8 cellular contexts compared by ENCODE assay signal in the genomic region with DNA sequence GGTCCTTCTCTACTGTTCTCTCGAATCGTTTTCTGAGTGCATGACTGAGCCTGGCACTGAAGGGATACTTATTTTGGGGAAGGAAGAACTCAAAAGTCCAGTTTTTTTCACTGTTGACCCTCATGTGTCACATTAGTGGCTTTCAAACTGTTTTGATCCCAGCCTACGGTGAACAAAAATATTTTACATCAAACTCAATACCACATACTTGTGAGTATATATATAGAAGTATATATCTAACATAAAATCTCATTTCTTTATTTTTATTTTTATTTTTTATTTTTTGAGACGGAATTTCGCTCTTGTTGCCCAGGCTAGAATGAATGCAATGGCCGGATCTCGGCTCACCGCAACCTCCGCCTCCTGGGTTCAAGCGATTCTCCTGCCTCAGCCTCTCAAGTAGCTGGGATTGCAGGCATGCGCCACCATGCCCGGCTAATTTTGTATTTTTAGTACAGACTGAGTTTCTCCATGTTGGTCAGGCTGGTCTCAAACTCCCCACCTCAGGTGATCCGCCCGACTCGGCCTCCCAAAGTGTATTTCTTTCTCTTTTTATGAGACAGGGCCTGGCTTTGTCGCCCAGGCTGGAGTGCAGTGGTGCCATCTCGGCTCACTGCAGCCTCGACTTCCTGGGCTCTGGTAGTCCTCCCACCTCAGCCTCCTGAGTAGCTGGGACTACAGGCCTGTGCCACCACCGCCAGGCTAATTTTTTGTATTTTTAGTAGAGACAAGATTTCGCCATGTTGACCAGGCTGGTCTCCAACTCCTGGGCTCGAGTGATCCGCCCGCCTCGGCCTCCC. TPM values are rescaled to one million over a fixed set of nuclear protein-coding genes. Genes with fewer than 3 reads are reported as not detected.
DNase-seq lines count a peak whose midpoint lies in the region; ATAC-seq and TF ChIP-seq lines count a peak whose summit lies in the region.
"Not testable (repeated sequence)": the region's sequence is repeated elsewhere in the genome, so short reads cannot be mapped to it uniquely, and the experiment has no call there.

No MANE protein-coding gene starts in this region.

- H3K27me3 ChIP-seq in DOHH2 (ENCODE audit: control insufficient read depth, low read length); NT2/D1 (ENCODE audit: insufficient read depth, insufficient read length); foreskin keratinocyte; mesenchymal stem cell (ENCODE audit: control insufficient read depth in 1 of 2, insufficient read depth in 1 of 2, low read length in 2 of 2); rectal smooth muscle tissue (ENCODE audit: control insufficient read depth, insufficient read depth, low read length); upper lobe of left lung: not testable (repeated sequence)

- peak overlapping the region in 1 of 2 experiments; percentile 1 for H3K4ac ChIP-seq in mesenchymal stem cell (ENCODE audit: low read depth in 1 of 2, low read length in 2 of 2)

- H4K8ac ChIP-seq in mesenchymal stem cell (ENCODE audit: low read length): peak overlapping the region; percentile 14

- CTCF ChIA-PET in activated CD8-positive, alpha-beta memory T cell treated with anti-CD3 and anti-CD28 coated beads, Interleukin-2, amount 10 ng/mL, durations not matched to agents 7 days and 5 days (lab: Charles Lee): interaction anchor here (0.5 to 1.7 kb wide), 4 partner anchors 12 to 65 kb away, joined by 3 to 6 read pairs (median 4); partner anchors contain the start of gene GPBP1L1

- H3K27ac ChIP-seq in DOHH2 (ENCODE audit: low read depth, low read length): peak overlapping the region; percentile 96
- H3K27ac ChIP-seq in foreskin keratinocyte: peak overlapping the region; percentile 92
- H3K27ac ChIP-seq in mesenchymal stem cell (ENCODE audit: low read length, poor library complexity, severe bottlenecking): peak overlapping the region; percentile 50
- H3K27ac ChIP-seq in rectal smooth muscle tissue (ENCODE audit: low read depth, low read length): peak overlapping the region; percentile 97
- H3K27ac ChIP-seq in upper lobe of left lung: peak overlapping the region; percentile 96 to 99 (median 98)

- H3K36me3 Mint-ChIP-seq in activated CD8-positive, alpha-beta memory T cell treated with anti-CD3 and anti-CD28 coated beads, Interleukin-2, amount 10 ng/mL, durations not matched to agents 7 days and 5 days: not testable (repeated sequence)

- 89% methylated on average over 23 of the region's 24 CpGs for WGBS in mesenchymal stem cell
- 84 to 85% methylated on average over 22 to 24 of the region's 24 CpGs for WGBS in upper lobe of left lung, 2 donors

- not testable (repeated sequence) for H3K23ac ChIP-seq in mesenchymal stem cell (ENCODE audit: low read length in 2 of 2)

- not testable (repeated sequence) for H2BK120ac ChIP-seq in mesenchymal stem cell (ENCODE audit: low read depth, low read length)

- not testable (repeated sequence) for H3K14ac ChIP-seq in mesenchymal stem cell (ENCODE audit: low read length in 2 of 2)

- H2BK5ac ChIP-seq in mesenchymal stem cell (ENCODE audit: low read depth, low read length, poor library complexity, severe bottlenecking): not testable (repeated sequence)

- not testable (repeated sequence) for TF ChIP-seq EP300 in upper lobe of left lung (IDR thresholded peaks at IDR 0.05)

- H2BK12ac ChIP-seq in mesenchymal stem cell (ENCODE audit: low read length in 2 of 2): not testable (repeated sequence)

- DNase-seq in NT2/D1 (ENCODE audit: low read depth, low spot score); activated CD8-positive, alpha-beta memory T cell treated with anti-CD3 and anti-CD28 coated beads, Interleukin-2, amount 10 ng/mL, durations not matched to agents 7 days and 5 days; cardiac fibroblast (ENCODE audit: low read depth in 2 of 2); foreskin keratinocyte; mesenchymal stem cell: not testable (repeated sequence)
- peak in 1 of 2 donors; percentile 25 for DNase-seq in upper lobe of left lung

- TF ChIP-seq CTCF in DOHH2 (IDR thresholded peaks at IDR 0.05; ENCODE audit: low read depth, low read length, poor library complexity, severe bottlenecking): peak; percentile 2
- TF ChIP-seq CTCF in cardiac fibroblast (IDR thresholded peaks at IDR 0.05; ENCODE audit: low read depth, low read length); foreskin keratinocyte (conservative IDR thresholded peaks at IDR 0.05); upper lobe of left lung (IDR thresholded peaks at IDR 0.05): not testable (repeated sequence)

- peak overlapping the region; percentile 95 for H3K4me3 ChIP-seq in DOHH2 (ENCODE audit: low read length)
- H3K4me3 ChIP-seq in NT2/D1 (ENCODE audit: insufficient read length, low read depth): peak overlapping the region; percentile 59
- H3K4me3 ChIP-seq in cardiac fibroblast (replicated peaks in 1 of 2; ENCODE audit: low read depth in 2 of 2, low read length in 2 of 2): peak overlapping the region; percentile 72 to 83
- peak overlapping the region; percentile 11 to 98 for H3K4me3 ChIP-seq in mesenchymal stem cell (ENCODE audit: insufficient read depth in 1 of 2, low read depth in 1 of 2, low read length in 2 of 2)
- H3K4me3 ChIP-seq in rectal smooth muscle tissue (ENCODE audit: low read length): peak overlapping the region; percentile 95
- peak overlapping the region in 3 of 4 donors; percentile 56 to 62 (median 59) for H3K4me3 ChIP-seq in upper lobe of left lung

- H3K18ac ChIP-seq in mesenchymal stem cell (ENCODE audit: low read depth in 1 of 2, low read length in 2 of 2): peak overlapping the region; percentile 1 to 30

- not testable (repeated sequence) for TF ChIP-seq POLR2A in upper lobe of left lung (IDR thresholded peaks at IDR 0.05)

- H4K20me1 ChIP-seq in DOHH2 (ENCODE audit: control insufficient read depth, insufficient read depth, low read depth, low read length): not testable (repeated sequence)

- H3K4me1 ChIP-seq in DOHH2 (ENCODE audit: control insufficient read depth, low read length): peaks cover 20% of the 10 kb centered on the region
- H3K4me1 ChIP-seq in NT2/D1 (ENCODE audit: insufficient read depth, insufficient read length); foreskin keratinocyte; mesenchymal stem cell (ENCODE audit: control insufficient read depth, insufficient read depth, low read depth, low read length); rectal smooth muscle tissue (ENCODE audit: control insufficient read depth, insufficient read depth, low read length): not testable (repeated sequence)
- H3K4me1 ChIP-seq in upper lobe of left lung: peaks cover 6 to 16% (median 10%) of the 10 kb centered on the region in 4 donors

- H3K9me3 ChIP-seq in DOHH2 (ENCODE audit: control insufficient read depth, insufficient read depth, low read length) (peaks cover 25% of the 10 kb centered on the region), NT2/D1 (ENCODE audit: insufficient read depth, low read length) (peaks cover 22% of the 10 kb centered on the region)
- not testable (repeated sequence) for H3K9me3 ChIP-seq in mesenchymal stem cell (ENCODE audit: control insufficient read depth, low read length); upper lobe of left lung

- H3F3A ChIP-seq in DOHH2 (ENCODE audit: control insufficient read depth, insufficient read depth): peaks cover 20% of the 10 kb centered on the region

- ATAC-seq in activated CD8-positive, alpha-beta memory T cell treated with anti-CD3 and anti-CD28 coated beads, Interleukin-2, amount 10 ng/mL, durations not matched to agents 7 days and 5 days; foreskin keratinocyte; upper lobe of left lung (ENCODE audit: low FRiP score in 2 of 2): not testable (repeated sequence)

- H2AFZ ChIP-seq in mesenchymal stem cell (ENCODE audit: low read depth, low read length): peak overlapping the region; percentile 16

- H3K79me2 ChIP-seq in DOHH2 (ENCODE audit: control insufficient read depth, low read length): not testable (repeated sequence)

- H4K91ac ChIP-seq in mesenchymal stem cell (ENCODE audit: low read length): not testable (repeated sequence)

- H3K27ac Mint-ChIP-seq in activated CD8-positive, alpha-beta memory T cell treated with anti-CD3 and anti-CD28 coated beads, Interleukin-2, amount 10 ng/mL, durations not matched to agents 7 days and 5 days: peak overlapping the region; percentile 91

- H2AK5ac ChIP-seq in mesenchymal stem cell (ENCODE audit: low read length, severe bottlenecking): not testable (repeated sequence)

- not testable (repeated sequence) for H3K9me2 ChIP-seq in DOHH2 (replicated peaks; ENCODE audit: control insufficient read depth, low read length)

- H3K27me3 Mint-ChIP-seq in activated CD8-positive, alpha-beta memory T cell treated with anti-CD3 and anti-CD28 coated beads, Interleukin-2, amount 10 ng/mL, durations not matched to agents 7 days and 5 days: not testable (repeated sequence)

- H3K4me2 ChIP-seq in DOHH2 (ENCODE audit: low read length) (peak overlapping the region; percentile 100), mesenchymal stem cell (ENCODE audit: low read length, poor library complexity, severe bottlenecking) (peak overlapping the region; percentile 2)

- peaks cover 28% of the 10 kb centered on the region for H3K4me1 Mint-ChIP-seq in activated CD8-positive, alpha-beta memory T cell treated with anti-CD3 and anti-CD28 coated beads, Interleukin-2, amount 10 ng/mL, durations not matched to agents 7 days and 5 days

- H3K9ac ChIP-seq in NT2/D1 (ENCODE audit: insufficient read length, low read depth): peak overlapping the region; percentile 84
- H3K9ac ChIP-seq in mesenchymal stem cell (ENCODE audit: low read length): peak overlapping the region; percentile 100
- H3K9ac ChIP-seq in rectal smooth muscle tissue (ENCODE audit: low read length): peak overlapping the region; percentile 63

- H3K9me3 Mint-ChIP-seq in activated CD8-positive, alpha-beta memory T cell treated with anti-CD3 and anti-CD28 coated beads, Interleukin-2, amount 10 ng/mL, durations not matched to agents 7 days and 5 days (ENCODE audit: low read depth): not testable (repeated sequence)

- peaks cover 14% of the 10 kb centered on the region for H3K79me1 ChIP-seq in mesenchymal stem cell (replicated peaks; ENCODE audit: low read length, poor library complexity, severe bottlenecking)

- H3K36me3 ChIP-seq in DOHH2 (ENCODE audit: control insufficient read depth, low read length); NT2/D1 (ENCODE audit: insufficient read depth, insufficient read length, low read length); mesenchymal stem cell (ENCODE audit: control insufficient read depth in 1 of 2, insufficient read depth in 2 of 2, low read depth in 1 of 2, low read length in 2 of 2); rectal smooth muscle tissue (ENCODE audit: control insufficient read depth, insufficient read depth, low read length); upper lobe of left lung: not testable (repeated sequence)

- H2BK15ac ChIP-seq in mesenchymal stem cell (ENCODE audit: low read depth, poor library complexity, severe bottlenecking): peak overlapping the region; percentile 8

- H3K4me3 Mint-ChIP-seq in activated CD8-positive, alpha-beta memory T cell treated with anti-CD3 and anti-CD28 coated beads, Interleukin-2, amount 10 ng/mL, durations not matched to agents 7 days and 5 days: peak overlapping the region; percentile 88

RNA-seq across cellular contexts. Expression of gene IPP, which starts 0.8 kb away (rescaled TPM):
- total RNA-seq in activated CD8-positive, alpha-beta memory T cell treated with anti-CD3 and anti-CD28 coated beads, Interleukin-2, amount 10 ng/mL, durations not matched to agents 7 days and 5 days: 10 to 100 TPM; 10.8 to 12.3 TPM
- total RNA-seq in foreskin keratinocyte (9.1 and 9.5 TPM in 2 replicates), upper lobe of left lung (10 to 100 TPM in 4 of 6 donors, 1 to 10 TPM in 2; 3.8 to 23.0 (median 12.9) TPM)
- polyA plus RNA-seq in foreskin keratinocyte: 3.3 and 3.5 TPM in 2 replicates
- 8.6 TPM for polyA plus RNA-seq in mesenchymal stem cell (2013, experiment 1 of 2)
- 8.9 TPM for polyA plus RNA-seq in mesenchymal stem cell (2013, experiment 2 of 2)

RNA-seq across cellular contexts. Expression of gene MAST2, which starts 52.2 kb away (rescaled TPM):
- total RNA-seq in activated CD8-positive, alpha-beta memory T cell treated with anti-CD3 and anti-CD28 coated beads, Interleukin-2, amount 10 ng/mL, durations not matched to agents 7 days and 5 days: 10 to 100 TPM; 29.5 to 35.6 TPM
- 17.5 and 21.7 TPM in 2 replicates for total RNA-seq in foreskin keratinocyte
- 12.5 and 13.7 TPM in 2 replicates for polyA plus RNA-seq in foreskin keratinocyte
- 16.4 TPM for polyA plus RNA-seq in mesenchymal stem cell (2013, experiment 1 of 2)
- 14.9 TPM for polyA plus RNA-seq in mesenchymal stem cell (2013, experiment 2 of 2)
- total RNA-seq in upper lobe of left lung: 10 to 100 TPM; 16.0 to 77.8 (median 26.4) TPM
